21 cellular contexts compared by ENCODE assay signal in genomic region chr2:12197133-12197532, GRCh38.
"Had no signal": no experiment of that assay in that cellular context is flagged by ENCODE, and none has a peak within 500 bp of the region (broad histone marks: within the 10 kb centered on the region; RNA-seq: fewer than 3 reads in every experiment).

No MANE protein-coding gene starts in this region.

- H3K36me3 Mint-ChIP-seq: type B pancreatic cell had no signal

- H3K4me1 Mint-ChIP-seq: neural crest cell had no signal

- FAIRE-seq: endometrium, islet of Langerhans had no signal

- H3K27me3 Mint-ChIP-seq: naive thymus-derived CD8-positive, alpha-beta T cell had no signal

- ATAC-seq: gastrocnemius medialis; heart right ventricle; left lobe of liver; mucosa of descending colon; naive thymus-derived CD8-positive, alpha-beta T cell; sciatic nerve had no signal

- DNase-seq: cortex of kidney; effector memory CD4-positive, alpha-beta T cell; gastrocnemius medialis; heart right ventricle; hypothalamus; mammary epithelial cell; mucosa of descending colon; naive thymus-derived CD8-positive, alpha-beta T cell; posterior cingulate gyrus; spleen; stimulated activated CD4-positive, alpha-beta T cell treated with anti-CD3 and anti-CD28 coated beads, Interleukin-15, amount 100 ng/mL, for 24 hours; stimulated activated CD4-positive, alpha-beta T cell treated with anti-CD3 and anti-CD28 coated beads, Interleukin-1b, Interleukin-23, amount 100 ng/mL, for 48 hours; stimulated activated CD4-positive, alpha-beta T cell treated with anti-CD3 and anti-CD28 coated beads, Interleukin-4, amount 100 ng/mL, for 24 hours; stimulated activated naive CD4-positive, alpha-beta T cell; thyroid gland had no signal

- H3K4me3 Mint-ChIP-seq: naive thymus-derived CD8-positive, alpha-beta T cell; neural crest cell; type B pancreatic cell had no signal

- H3K27ac Mint-ChIP-seq: naive thymus-derived CD8-positive, alpha-beta T cell; type B pancreatic cell had no signal
